In the genomic region with DNA sequence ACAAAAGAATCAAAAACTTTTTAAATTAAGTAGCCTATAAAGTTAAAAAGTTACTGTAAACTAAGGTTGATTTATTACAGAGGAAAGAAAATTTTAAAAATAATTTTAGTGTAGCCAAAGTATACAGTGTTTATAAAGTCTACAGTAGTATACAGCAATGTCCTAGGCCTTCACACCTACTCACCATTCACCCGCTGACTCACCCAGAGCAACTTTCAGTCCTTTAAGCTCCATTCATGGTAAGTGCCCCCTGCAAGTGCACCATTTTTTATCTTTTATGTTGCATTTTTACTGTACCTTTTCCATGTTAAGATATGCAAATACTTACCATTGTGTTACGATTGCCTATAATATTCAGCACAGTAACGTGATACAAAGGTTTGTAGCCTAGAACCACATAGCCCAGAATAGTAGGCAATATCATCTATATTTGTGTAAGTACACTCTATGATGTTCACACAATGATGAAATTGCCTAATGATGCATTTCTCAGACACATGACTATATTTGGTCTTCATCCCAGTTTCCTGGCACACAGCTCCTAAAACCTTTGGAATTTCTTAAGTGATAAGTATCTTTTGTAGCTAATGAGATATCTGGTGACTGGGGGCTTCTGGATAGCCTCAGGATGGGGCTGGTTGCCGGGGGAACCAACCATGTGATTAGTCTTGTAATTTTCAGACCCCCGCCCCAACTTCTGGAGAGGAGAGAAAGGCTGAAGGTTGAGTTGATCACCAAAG, we compare ENCODE assay signal across 17 cellular contexts.
A peak's percentile ranks its signal among the peaks of the same experiment; 100 is the strongest.
DNase-seq lines count a peak whose midpoint lies in the region; ATAC-seq and TF ChIP-seq lines count a peak whose summit lies in the region.
"Had no signal": no experiment of that assay in that cellular context is flagged by ENCODE, and none has a peak within 500 bp of the region (broad histone marks: within the 10 kb centered on the region; RNA-seq: fewer than 3 reads in every experiment).

No MANE protein-coding gene starts in this region.

- H3K4me3 Mint-ChIP-seq in nephron, result no peak overlapping the region
- H3K4me3 Mint-ChIP-seq: activated T-helper 1 cell treated with anti-CD3 and anti-CD28 coated beads, Interleukin-12 subunit alpha, Interleukin-12 subunit beta, Interleukin-2, Interleukin-4 antibody, amounts not matched to agents 30 ng/mL and 10 ng/mL and 1 ng/mL, durations not matched to agents 14 hours and 24 hours and 36 hours; neural crest cell had no signal

- peaks cover 4% of the 10 kb centered on the region for H3K9me3 Mint-ChIP-seq in nephron
- H3K9me3 Mint-ChIP-seq: activated T-helper 1 cell treated with anti-CD3 and anti-CD28 coated beads, Interleukin-12 subunit alpha, Interleukin-12 subunit beta, Interleukin-2, Interleukin-4 antibody, amounts not matched to agents 30 ng/mL and 10 ng/mL and 1 ng/mL, durations not matched to agents 14 hours and 24 hours and 36 hours had no signal

- H3K36me3 Mint-ChIP-seq in nephron (ENCODE audit: low read depth), result no peaks in the 10 kb centered on the region

- ATAC-seq in GM21576 (IDR thresholded peaks at IDR 0.05; ENCODE audit: unreplicated experiment), result no peak

- H3K27ac ChIP-seq in coronary artery, result no peak overlapping the region

- no peak for TF ChIP-seq CTCF in coronary artery (IDR thresholded peaks at IDR 0.05)
- TF ChIP-seq CTCF in nephron (IDR thresholded peaks at IDR 0.05; ENCODE audit: unreplicated experiment in 3 of 3), result no peak

- DNase-seq in ELF-1 (ENCODE audit: low read depth, low spot score), result peak; percentile 45
- DNase-seq in NCI-H446 treated with DMSO at 0.1 percent for 48 hours (lab: John Stamatoyannopoulos, UW), result peak; percentile 50
- DNase-seq in coronary artery (ENCODE audit: low spot score), result peak; percentile 0
- DNase-seq in NCI-H2196 treated with DMSO at 0.1 percent for 48 hours (lab: John Stamatoyannopoulos, UW; ENCODE audit: unreplicated experiment), result no peak
- DNase-seq in mucosa of gallbladder (ENCODE audit: low spot score), result no peak
- no peak for DNase-seq in hippocampal formation (lab: John Stamatoyannopoulos, UW)
- DNase-seq: activated CD4-positive, alpha-beta T cell treated with anti-CD3 and anti-CD28 coated beads, Interleukin-2, amount 50 U/mL, for 48 hours; amygdala; mammary epithelial cell; NCI-H1092 treated with DMSO at 0.1 percent for 48 hours; NCI-H2171 treated with DMSO at 0.1 percent for 48 hours; stimulated activated CD4-positive, alpha-beta T cell treated with anti-CD3 and anti-CD28 coated beads, Interleukin-4, amount 100 ng/mL, for 4 hours; trophoblast cell had no signal

- no peak overlapping the region for H3K4me3 ChIP-seq in coronary artery

- H3K4me1 Mint-ChIP-seq in nephron, result peaks cover 35% of the 10 kb centered on the region
- H3K4me1 Mint-ChIP-seq: neural crest cell had no signal

- H3K27ac Mint-ChIP-seq in nephron, result peak overlapping the region in 2 of 3 experiments; percentile 54 to 84
- H3K27ac Mint-ChIP-seq: activated T-helper 1 cell treated with anti-CD3 and anti-CD28 coated beads, Interleukin-12 subunit alpha, Interleukin-12 subunit beta, Interleukin-2, Interleukin-4 antibody, amounts not matched to agents 30 ng/mL and 10 ng/mL and 1 ng/mL, durations not matched to agents 14 hours and 24 hours and 36 hours had no signal

- H3K27me3 Mint-ChIP-seq in nephron (ENCODE audit: low read depth), result peaks cover 4% of the 10 kb centered on the region

Comparison
In these comparisons a context has a peak if more than half of its experiments do, and no peak if none do; other contexts are left out.
1. DNase-seq: peak in ELF-1 (single experiment), NCI-H446 treated with DMSO at 0.1 percent for 48 hours (single experiment) and coronary artery (single experiment); none in NCI-H2196 treated with DMSO at 0.1 percent for 48 hours (single experiment), mucosa of gallbladder (single experiment) and hippocampal formation (0 of 2).